22 cellular contexts compared by ENCODE assay signal in the genomic region with DNA sequence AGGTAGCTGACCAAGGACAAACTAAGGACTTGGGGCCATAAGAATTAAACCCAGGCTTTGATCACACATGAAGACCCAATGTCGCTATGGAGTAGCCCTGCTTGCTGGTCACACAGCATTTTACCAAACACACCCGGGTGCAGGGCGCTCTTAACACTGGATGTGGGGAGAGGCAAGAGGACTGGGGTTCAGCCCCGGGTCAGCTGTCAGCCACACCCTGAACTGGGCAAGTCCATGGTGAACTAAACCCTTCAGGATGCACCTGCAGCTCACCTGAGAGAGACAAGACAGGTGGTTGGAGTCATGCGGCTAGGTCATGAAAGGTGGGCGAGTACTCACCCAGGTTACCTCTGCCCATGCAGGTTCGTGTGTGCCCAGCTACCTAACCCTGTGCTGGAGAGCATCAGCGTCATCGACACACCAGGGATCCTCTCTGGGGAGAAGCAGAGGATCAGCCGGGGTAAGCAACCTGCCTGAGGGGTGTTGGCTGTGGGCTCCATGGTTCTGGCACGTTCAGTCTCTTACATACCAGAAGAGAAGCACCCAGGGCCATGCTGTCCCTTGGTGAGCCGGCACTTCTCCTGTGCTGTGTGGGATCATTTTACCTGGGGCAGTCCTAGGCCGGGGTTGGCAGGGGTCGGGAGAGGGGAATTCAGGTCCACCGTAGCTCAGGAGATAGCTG. TPM values are rescaled to one million over a fixed set of nuclear protein-coding genes. Genes with fewer than 3 reads are reported as not detected.
DNase-seq lines count a peak whose midpoint lies in the region; ATAC-seq and TF ChIP-seq lines count a peak whose summit lies in the region.
"Had no signal": no experiment of that assay in that cellular context is flagged by ENCODE, and none has a peak within 500 bp of the region (broad histone marks: within the 10 kb centered on the region; RNA-seq: fewer than 3 reads in every experiment).

No MANE protein-coding gene starts in this region.

- CTCF ChIA-PET in activated CD4-positive, alpha-beta T cell treated with anti-CD3 and anti-CD28 coated beads for 36 hours (lab: Charles Lee), result no interaction called here

- peaks cover 16% of the 10 kb centered on the region for H3K36me3 ChIP-seq in endodermal cell (ENCODE audit: control insufficient read depth, insufficient read depth, low read length)

- no peak for TF ChIP-seq CTCF in endodermal cell (conservative IDR thresholded peaks at IDR 0.05)

- 96% methylated on average over 15 of the region's 15 CpGs for WGBS in right cardiac atrium
- 93 to 96% methylated on average over 14 to 15 of the region's 15 CpGs for WGBS in endodermal cell (ENCODE audit: insufficient coverage in 1 of 2, insufficient read length in 1 of 2), 2 experiments

- H3K27ac Mint-ChIP-seq in endodermal cell (no peak overlapping the region), naive B cell (peak overlapping the region in 4 of 6 donors; percentile 67 to 83 (median 76))
- no peak overlapping the region for H3K27ac Mint-ChIP-seq in activated CD4-positive, alpha-beta T cell treated with anti-CD3 and anti-CD28 coated beads for 36 hours

- POLR2A ChIA-PET in activated CD4-positive, alpha-beta T cell treated with anti-CD3 and anti-CD28 coated beads for 36 hours (lab: Charles Lee), result no interaction called here

- intact Hi-C loops in cardiac septum (cut with DNase I), result no loop called here
- intact Hi-C loops in right cardiac atrium (cut with DNase I), result loop anchor here in 1 of 4 donors (10.0 kb wide), 1 partner anchor 76 kb away; no protein-coding TSS in a partner anchor
- intact Hi-C loops in activated CD4-positive, alpha-beta T cell treated with anti-CD3 and anti-CD28 coated beads for 36 hours (cut with DNase I, micrococcal nuclease), result no loop called here

- H3K4me3 Mint-ChIP-seq in endodermal cell (no peak overlapping the region), naive B cell (no peak overlapping the region)
- no peak overlapping the region for H3K4me3 Mint-ChIP-seq in activated CD4-positive, alpha-beta T cell treated with anti-CD3 and anti-CD28 coated beads for 36 hours
- H3K4me3 Mint-ChIP-seq: CD8-positive, alpha-beta memory T cell had no signal

- H3K4me3 ChIP-seq in right cardiac atrium (ENCODE audit: low read length) (no peak overlapping the region), endodermal cell (ENCODE audit: low read length) (no peak overlapping the region)

- H3K27ac ChIP-seq in right cardiac atrium (ENCODE audit: low read length), result no peak overlapping the region
- no peak overlapping the region for H3K27ac ChIP-seq in endodermal cell (ENCODE audit: low read depth, low read length)
- H3K27ac ChIP-seq: C4-2B had no signal

- no peaks in the 10 kb centered on the region for H3K9me3 ChIP-seq in right cardiac atrium (ENCODE audit: control insufficient read depth, low read length)
- H3K9me3 ChIP-seq in endodermal cell (ENCODE audit: control insufficient read depth, low read length), result no peaks in the 10 kb centered on the region

- H3K36me3 Mint-ChIP-seq in endodermal cell (ENCODE audit: low read depth) (peaks cover 12% of the 10 kb centered on the region), naive B cell (peaks cover 12 to 19% of the 10 kb centered on the region in 2 donors)
- peaks cover 3% of the 10 kb centered on the region for H3K36me3 Mint-ChIP-seq in activated CD4-positive, alpha-beta T cell treated with anti-CD3 and anti-CD28 coated beads for 36 hours (ENCODE audit: low read depth)

- no peak for ATAC-seq in right cardiac atrium
- ATAC-seq in naive B cell (ENCODE audit: low read depth in 2 of 2), result no peak
- no peak for ATAC-seq in activated CD4-positive, alpha-beta T cell treated with anti-CD3 and anti-CD28 coated beads for 36 hours

- no peak overlapping the region for H3K9ac ChIP-seq in endodermal cell (ENCODE audit: extremely low read depth, low read length, poor library complexity, severe bottlenecking)

- no peaks in the 10 kb centered on the region for H3K27me3 Mint-ChIP-seq in endodermal cell (ENCODE audit: insufficient read depth)
- H3K27me3 Mint-ChIP-seq in naive B cell, result no peaks in the 10 kb centered on the region
- no peaks in the 10 kb centered on the region for H3K27me3 Mint-ChIP-seq in activated CD4-positive, alpha-beta T cell treated with anti-CD3 and anti-CD28 coated beads for 36 hours
- H3K27me3 Mint-ChIP-seq: CD8-positive, alpha-beta memory T cell had no signal

- H3K9me3 Mint-ChIP-seq in endodermal cell, result no peaks in the 10 kb centered on the region
- H3K9me3 Mint-ChIP-seq in naive B cell, result no peaks in the 10 kb centered on the region
- no peaks in the 10 kb centered on the region for H3K9me3 Mint-ChIP-seq in activated CD4-positive, alpha-beta T cell treated with anti-CD3 and anti-CD28 coated beads for 36 hours (ENCODE audit: low read depth)
- H3K9me3 Mint-ChIP-seq: CD8-positive, alpha-beta memory T cell had no signal

- H3K27me3 ChIP-seq in right cardiac atrium (ENCODE audit: control insufficient read depth, insufficient read depth) (no peaks in the 10 kb centered on the region), endodermal cell (ENCODE audit: control insufficient read depth, insufficient read depth, low read length, poor library complexity, severe bottlenecking) (no peaks in the 10 kb centered on the region)

- H3K4me1 Mint-ChIP-seq in endodermal cell (peaks cover 13% of the 10 kb centered on the region), naive B cell (peaks cover 41 to 57% (median 45%) of the 10 kb centered on the region in 3 donors)
- H3K4me1 Mint-ChIP-seq in activated CD4-positive, alpha-beta T cell treated with anti-CD3 and anti-CD28 coated beads for 36 hours, result no peaks in the 10 kb centered on the region
- H3K4me1 Mint-ChIP-seq: CD8-positive, alpha-beta memory T cell had no signal

- no peaks in the 10 kb centered on the region for H3K4me1 ChIP-seq in right cardiac atrium (ENCODE audit: control insufficient read depth, insufficient read depth, low read length)
- no peaks in the 10 kb centered on the region for H3K4me1 ChIP-seq in endodermal cell (ENCODE audit: control insufficient read depth, insufficient read depth, low read length)

- DNase-seq in cardiac septum (ENCODE audit: low spot score) (peak; percentile 61), right cardiac atrium (no peak), endodermal cell (peak; percentile 32), naive B cell (no peak), activated gamma-delta T cell treated with Interleukin-2 at 50 U/mL for 16 hours (no peak), NK-92 (lab: John Stamatoyannopoulos, UW; ENCODE audit: unreplicated experiment) (no peak)
- no peak for DNase-seq in activated effector memory CD4-positive, alpha-beta T cell treated with anti-CD3 and anti-CD28 coated beads, Interleukin-2, amount 50 U/mL, for 16 hours
- DNase-seq in activated CD4-positive, alpha-beta T cell treated with anti-CD3 and anti-CD28 coated beads for 36 hours, result no peak
- DNase-seq: AML-193; Calu3; CD8-positive, alpha-beta memory T cell; DMS153; KG1; NCI-H1105; NCI-H1694; NCI-H2081; NCI-H446 treated with DMSO at 0.1 percent for 48 hours; NCI-H526 treated with DMSO at 0.1 percent for 48 hours; SHP77 had no signal

RNA-seq across cellular contexts. Expression of a gene that starts 15.2 kb away (rescaled TPM):
- 26.6 TPM for total RNA-seq in cardiac septum
- 10 to 100 TPM in 3 of 4 donors, 1 to 10 TPM in 1; 9.5 to 13.3 (median 10.9) TPM for total RNA-seq in right cardiac atrium
- 7.4 TPM for polyA plus RNA-seq in right cardiac atrium
- 10 to 100 TPM; 10.7 to 15.5 TPM for total RNA-seq in endodermal cell
- polyA plus RNA-seq in endodermal cell (2013, experiment 1 of 2), result 8.2 TPM
- polyA plus RNA-seq in endodermal cell (2013, experiment 2 of 2), result 9.2 TPM
- 10 to 100 TPM in 3 of 6 donors, 1 to 10 TPM in 3; 5.9 to 13.6 (median 10.0) TPM for polyA plus RNA-seq in naive B cell (ENCODE audit: low read depth in 6 of 6)
- 1 to 10 TPM; 1.4 to 1.6 TPM for total RNA-seq in activated CD4-positive, alpha-beta T cell treated with anti-CD3 and anti-CD28 coated beads for 36 hours

RNA-seq across cellular contexts. Expression of a gene that starts 31.8 kb away (rescaled TPM):
- total RNA-seq in cardiac septum (0.16 TPM), right cardiac atrium (under 1 TPM; 0.08 to 0.18 (median 0.10) TPM), endodermal cell (under 1 TPM; 0.31 to 0.40 TPM)
- polyA plus RNA-seq in right cardiac atrium (0.07 TPM), naive B cell (ENCODE audit: low read depth in 6 of 6) (1 to 10 TPM in 3 of 6 donors, under 1 TPM in 2, not detected in 1; 0.30 to 1.3 (median 1.1) TPM)
- 0.28 TPM for polyA plus RNA-seq in endodermal cell (2013, experiment 1 of 2)
- polyA plus RNA-seq in endodermal cell (2013, experiment 2 of 2), result 0.41 TPM
- under 1 TPM; 0.51 to 0.64 TPM for total RNA-seq in activated CD4-positive, alpha-beta T cell treated with anti-CD3 and anti-CD28 coated beads for 36 hours
- total RNA-seq: A172 had no signal
- polyA plus RNA-seq: H1 had no signal

Comparison
In these comparisons a context has a peak if more than half of its experiments do, and no peak if none do; other contexts are left out.
1. DNase-seq: peak in cardiac septum (single experiment) and endodermal cell (single experiment); none in right cardiac atrium (0 of 3), naive B cell (single experiment), activated effector memory CD4-positive, alpha-beta T cell treated with anti-CD3 and anti-CD28 coated beads, Interleukin-2, amount 50 U/mL, for 16 hours (single experiment), activated gamma-delta T cell treated with Interleukin-2 at 50 U/mL for 16 hours (single experiment), NK-92 (single experiment) and activated CD4-positive, alpha-beta T cell treated with anti-CD3 and anti-CD28 coated beads for 36 hours (single experiment).
2. H3K27ac Mint-ChIP-seq: peak in naive B cell (4 of 6); none in endodermal cell (single experiment) and activated CD4-positive, alpha-beta T cell treated with anti-CD3 and anti-CD28 coated beads for 36 hours (single experiment).
3. RNA of a gene that starts 15.2 kb away (total RNA-seq): 26.6 TPM in cardiac septum (single experiment), 10.7 to 15.5 TPM in endodermal cell and 9.5 to 13.3 TPM in right cardiac atrium; 1.4 to 1.6 TPM in activated CD4-positive, alpha-beta T cell treated with anti-CD3 and anti-CD28 coated beads for 36 hours; every median in the first group is over 4 times any median in the second.